ENCODE assay signal across 20 cellular contexts in genomic region chr3:193734737-193735366, GRCh38.
"Had no signal": no experiment of that assay in that cellular context is flagged by ENCODE, and none has a peak within 500 bp of the region (broad histone marks: within the 10 kb centered on the region; RNA-seq: fewer than 3 reads in every experiment).

No MANE protein-coding gene starts in this region.

- H3K27ac ChIP-seq: foreskin keratinocyte, left ventricle myocardium inferior, lower lobe of right lung, spleen, tibial artery, upper lobe of right lung, vagina had no signal

- H3K27me3 ChIP-seq: spleen, upper lobe of right lung, vagina had no signal

- ATAC-seq: foreskin keratinocyte; lower lobe of right lung; sciatic nerve; stimulated activated memory B cell treated with anti-CD40 and anti-IgM and Interleukin-4, amounts not matched to agents 10 μg/mL and 1 μg/mL and 100 μg/mL, for 72 hours; upper lobe of right lung had no signal

- H3K9me3 ChIP-seq: left ventricle myocardium inferior, lower lobe of right lung, spleen, tibial artery, upper lobe of right lung, vagina had no signal

- H3K4me1 ChIP-seq: foreskin keratinocyte, left ventricle myocardium inferior, lower lobe of right lung, spleen, tibial artery, upper lobe of right lung, vagina had no signal

- H3K9me3 Mint-ChIP-seq: naive B cell; nephron; stimulated activated memory B cell treated with anti-CD40 and anti-IgM and Interleukin-4, amounts not matched to agents 10 μg/mL and 1 μg/mL and 100 μg/mL, for 72 hours; stimulated activated naive CD8-positive, alpha-beta T cell treated with anti-CD3 and anti-CD28 coated beads, Interleukin-15, Interleukin-2, amounts not matched to agents 100 ng/mL and 50 ng/mL, for 24 hours had no signal

- H3K4me3 Mint-ChIP-seq: immature natural killer cell; naive B cell; nephron; stimulated activated memory B cell treated with anti-CD40 and anti-IgM and Interleukin-4, amounts not matched to agents 10 μg/mL and 1 μg/mL and 100 μg/mL, for 72 hours; stimulated activated naive CD8-positive, alpha-beta T cell treated with anti-CD3 and anti-CD28 coated beads, Interleukin-15, Interleukin-2, amounts not matched to agents 100 ng/mL and 50 ng/mL, for 24 hours had no signal

- H3K4me1 Mint-ChIP-seq: immature natural killer cell, nephron had no signal

- H3K36me3 Mint-ChIP-seq: immature natural killer cell; naive B cell; stimulated activated memory B cell treated with anti-CD40 and anti-IgM and Interleukin-4, amounts not matched to agents 10 μg/mL and 1 μg/mL and 100 μg/mL, for 72 hours had no signal

- DNase-seq: dermis blood vessel endothelial cell; foreskin keratinocyte; immature natural killer cell; left ventricle myocardium inferior; lower lobe of right lung; mesenchymal stem cell; midbrain; naive B cell; posterior cingulate gyrus; spleen; stimulated activated CD4-positive, alpha-beta T cell treated with anti-CD3 and anti-CD28 coated beads, Interleukin-15, amount 100 ng/mL, for 24 hours; stimulated activated CD4-positive, alpha-beta T cell treated with anti-CD3 and anti-CD28 coated beads, Interleukin-1b, Interleukin-23, amount 100 ng/mL, for 48 hours; stimulated activated CD4-positive, alpha-beta T cell treated with anti-CD3 and anti-CD28 coated beads, Interleukin-4, amount 100 ng/mL, for 24 hours; tibial artery; upper lobe of right lung had no signal

- H3K27me3 Mint-ChIP-seq: stimulated activated memory B cell treated with anti-CD40 and anti-IgM and Interleukin-4, amounts not matched to agents 10 μg/mL and 1 μg/mL and 100 μg/mL, for 72 hours had no signal

- H3K4me3 ChIP-seq: left ventricle myocardium inferior, lower lobe of right lung, spleen, tibial artery, upper lobe of right lung, vagina had no signal

- H3K36me3 ChIP-seq: left ventricle myocardium inferior, lower lobe of right lung, spleen, tibial artery, upper lobe of right lung, vagina had no signal

- H3K27ac Mint-ChIP-seq: immature natural killer cell; naive B cell; nephron; stimulated activated memory B cell treated with anti-CD40 and anti-IgM and Interleukin-4, amounts not matched to agents 10 μg/mL and 1 μg/mL and 100 μg/mL, for 72 hours; stimulated activated naive CD8-positive, alpha-beta T cell treated with anti-CD3 and anti-CD28 coated beads, Interleukin-15, Interleukin-2, amounts not matched to agents 100 ng/mL and 50 ng/mL, for 24 hours had no signal
